ENCODE assay signal across 8 cellular contexts in genomic region chr5:612498-613424, GRCh38. TPM values are rescaled to one million over a fixed set of nuclear protein-coding genes. Genes with fewer than 3 reads are reported as not detected.
A peak's percentile ranks its signal among the peaks of the same experiment; 100 is the strongest.
DNase-seq lines count a peak whose midpoint lies in the region; ATAC-seq and TF ChIP-seq lines count a peak whose summit lies in the region.

No MANE protein-coding gene starts in this region.

- H3K4me1 Mint-ChIP-seq in memory B cell = peaks cover 29% of the 10 kb centered on the region

- no peaks in the 10 kb centered on the region for H3K9me3 ChIP-seq in Peyer's patch
- H3K9me3 ChIP-seq in duodenal mucosa (ENCODE audit: control insufficient read depth in 1 of 2, low read length in 2 of 2) = no peaks in the 10 kb centered on the region

- H3K9ac ChIP-seq in duodenal mucosa (ENCODE audit: low read depth in 1 of 2, low read length in 2 of 2) = peak overlapping the region; percentile 46 to 64

- no peak for TF ChIP-seq POLR2A in Peyer's patch (IDR thresholded peaks at IDR 0.05)

- no peak for TF ChIP-seq CTCF in Peyer's patch (IDR thresholded peaks at IDR 0.05)

- no peak overlapping the region for H3K27ac ChIP-seq in ACC112 (ENCODE audit: low read depth, low read length)
- peak overlapping the region; percentile 18 to 71 (median 64) for H3K27ac ChIP-seq in Peyer's patch
- peak overlapping the region; percentile 7 for H3K27ac ChIP-seq in duodenal mucosa (ENCODE audit: low read depth, low read length)
- no peak overlapping the region for H3K27ac ChIP-seq in urinary bladder (ENCODE audit: low read depth)

- peak overlapping the region; percentile 96 for H3K4me3 Mint-ChIP-seq in memory B cell

- H3K79me2 ChIP-seq in ACC112 (ENCODE audit: control insufficient read depth, insufficient read depth, low read length, unreplicated experiment) = peaks cover 54% of the 10 kb centered on the region

- peak overlapping the region; percentile 26 for H2AFZ ChIP-seq in ACC112 (ENCODE audit: low read length, unreplicated experiment)

- peaks cover 12% of the 10 kb centered on the region for H3K36me3 Mint-ChIP-seq in memory B cell

- no peaks in the 10 kb centered on the region for H3K27me3 ChIP-seq in ACC112 (ENCODE audit: insufficient read depth, low read length)
- H3K27me3 ChIP-seq in Peyer's patch = no peaks in the 10 kb centered on the region
- peaks cover 0 to 3% of the 10 kb centered on the region in 2 donors for H3K27me3 ChIP-seq in duodenal mucosa (ENCODE audit: control insufficient read depth in 1 of 2, insufficient read depth in 2 of 2, low read length in 2 of 2)

- 12% methylated on average over 49 of the region's 49 CpGs for WGBS in urinary bladder

- peaks cover 2% of the 10 kb centered on the region for H3K9me3 Mint-ChIP-seq in memory B cell

- H3K4me1 ChIP-seq in ACC112 (ENCODE audit: control insufficient read depth, insufficient read depth, low read length, unreplicated experiment) (no peaks in the 10 kb centered on the region), Peyer's patch (peaks cover 0 to 12% (median 0%) of the 10 kb centered on the region in 4 donors), duodenal mucosa (ENCODE audit: control insufficient read depth in 1 of 2, insufficient read depth in 2 of 2, low read length in 2 of 2) (peaks cover 16% of the 10 kb centered on the region in 2 donors), urinary bladder (ENCODE audit: insufficient read depth) (no peaks in the 10 kb centered on the region)

- H3K4me3 ChIP-seq in ACC112 (ENCODE audit: low read depth, low read length) (peak overlapping the region; percentile 86), Peyer's patch (peak overlapping the region; percentile 77 to 97 (median 85)), duodenal mucosa (ENCODE audit: low read depth in 1 of 2, low read length in 2 of 2) (peak overlapping the region; percentile 70 to 86), urinary bladder (ENCODE audit: low read depth, low read length) (peak overlapping the region; percentile 89)

- ATAC-seq in GM18511 (IDR thresholded peaks at IDR 0.05; ENCODE audit: unreplicated experiment) (peak; percentile 36), HG02973 (IDR thresholded peaks at IDR 0.05; ENCODE audit: unreplicated experiment) (peak; percentile 34), memory B cell (ENCODE audit: low read depth) (peak; percentile 11)

- H3K27me3 Mint-ChIP-seq in memory B cell = peaks cover 3% of the 10 kb centered on the region

- peak in 1 of 3 donors; percentile 15 for DNase-seq in Peyer's patch
- no peak for DNase-seq in memory B cell (ENCODE audit: low spot score in 2 of 2)
- no peak for DNase-seq in NCI-H345 treated with DMSO at 0.1 percent for 48 hours (lab: John Stamatoyannopoulos, UW; ENCODE audit: unreplicated experiment)

- peaks cover 19% of the 10 kb centered on the region for H3K36me3 ChIP-seq in ACC112 (ENCODE audit: insufficient read depth, low read length)
- no peaks in the 10 kb centered on the region for H3K36me3 ChIP-seq in Peyer's patch
- H3K36me3 ChIP-seq in duodenal mucosa (ENCODE audit: control insufficient read depth in 1 of 2, insufficient read depth in 2 of 2, low read length in 2 of 2) = no peaks in the 10 kb centered on the region
- no peaks in the 10 kb centered on the region for H3K36me3 ChIP-seq in urinary bladder (ENCODE audit: insufficient read depth)

- H3K27ac Mint-ChIP-seq in memory B cell = peak overlapping the region; percentile 84

RNA-seq across cellular contexts. Expression of gene CEP72, which starts 0.6 kb away (rescaled TPM):
- total RNA-seq in Peyer's patch (10 to 100 TPM in 1 of 4 donors, 1 to 10 TPM in 3; 2.2 to 33.8 (median 4.5) TPM), urinary bladder (5.7 TPM)
- polyA plus RNA-seq in urinary bladder = 3.6 TPM

Comparison
In these comparisons a context has a peak if more than half of its experiments do, and no peak if none do; other contexts are left out.
1. H3K27ac ChIP-seq: peak in Peyer's patch (4 of 4) and duodenal mucosa (single experiment); none in ACC112 (single experiment) and urinary bladder (single experiment).
2. Peak in every context shown above with its lines, with median percentiles within 50 percentile points of each other: H3K4me3 ChIP-seq and ATAC-seq.